ENCODE assay signal across 19 cellular contexts in the genomic region with DNA sequence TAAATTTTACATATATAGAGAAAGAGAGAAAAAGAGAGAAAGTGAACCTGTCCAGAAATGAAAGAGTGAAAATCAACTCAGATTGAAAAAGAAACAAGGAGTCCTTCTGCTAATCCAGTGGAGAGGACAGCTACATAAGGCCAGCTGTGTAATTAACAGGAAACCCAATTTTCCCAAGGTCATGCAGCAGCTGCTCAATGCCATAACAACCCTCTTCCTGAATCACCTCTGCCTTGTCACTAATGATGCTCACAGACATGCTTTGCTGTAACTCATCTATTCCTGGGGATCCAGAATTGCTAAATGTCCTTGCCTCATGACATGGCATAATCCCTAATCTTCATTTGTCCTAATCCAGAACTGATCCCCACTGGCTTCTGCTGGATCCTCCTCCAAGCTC.
"Had no signal": no experiment of that assay in that cellular context is flagged by ENCODE, and none has a peak within 500 bp of the region (broad histone marks: within the 10 kb centered on the region; RNA-seq: fewer than 3 reads in every experiment).

No MANE protein-coding gene starts in this region.

- H3K27ac Mint-ChIP-seq: IgD-negative memory B cell, T-helper 17 cell had no signal

- DNase-seq: Kasumi-1, MG63, NCI-H1092, NCI-H1105 treated with DMSO at 0.1 percent for 48 hours, NCI-H1436 treated with DMSO at 0.1 percent for 48 hours, NCI-H187, NCI-H2029, NCI-H2081 treated with DMSO at 0.1 percent for 48 hours, NCI-H2171, NCI-H345, NCI-H446 treated with DMSO at 0.1 percent for 48 hours, NCI-H510A treated with DMSO at 0.1 percent for 48 hours, NCI-H526, NCI-H82, Right ventricle myocardium superior, RPMI8226, T-helper 1 cell, T-helper 17 cell had no signal

- H3K27me3 Mint-ChIP-seq: IgD-negative memory B cell, T-helper 17 cell had no signal

- H3K4me3 Mint-ChIP-seq: IgD-negative memory B cell, T-helper 17 cell had no signal

- H3K4me1 Mint-ChIP-seq: IgD-negative memory B cell, T-helper 17 cell had no signal
